ENCODE assay signal across 1 cellular context in the genomic region with DNA sequence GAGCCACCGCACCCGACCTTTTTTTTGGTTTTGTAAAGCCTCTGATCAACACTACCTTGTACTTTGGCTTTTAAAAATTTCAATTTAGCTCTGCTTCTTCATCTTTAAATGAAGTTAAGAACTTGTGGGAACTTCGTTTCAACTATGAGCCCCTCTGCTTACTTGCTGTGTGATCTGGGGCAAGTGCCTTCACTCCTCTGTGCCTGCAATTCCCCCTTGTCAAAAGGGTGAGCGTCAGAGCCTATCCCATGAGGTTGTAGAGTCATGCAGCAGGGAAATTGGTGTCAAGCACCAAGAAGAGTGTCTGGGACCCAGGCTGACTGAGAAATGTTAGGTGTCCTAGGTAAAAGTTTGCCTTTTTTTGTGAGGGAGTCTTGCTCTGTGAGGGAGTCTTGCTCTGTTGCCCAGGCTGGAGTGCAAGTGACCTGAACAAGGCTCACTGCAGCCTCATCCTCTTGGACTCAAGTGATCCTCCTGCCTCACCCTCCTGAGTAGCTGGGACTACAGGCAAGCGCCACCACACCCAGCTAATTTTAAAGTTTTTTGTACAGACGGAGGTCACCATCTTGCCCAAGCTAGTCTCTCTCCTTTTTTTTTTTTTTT.
TF ChIP-seq lines count a peak whose summit lies in the region.

No MANE protein-coding gene starts in this region.

TF ChIP-seq in HCT116, 20 proteins besides CTCF, POLR2A, EP300 and RAD21:
- no peak for TF ChIP-seq ZFX (IDR thresholded peaks at IDR 0.05)
- TF ChIP-seq EGR1 (IDR thresholded peaks at IDR 0.05; ENCODE audit: low read depth), result no peak
- TF ChIP-seq SIN3A (IDR thresholded peaks at IDR 0.05; ENCODE audit: low read depth), result no peak
- TF ChIP-seq JUND (IDR thresholded peaks at IDR 0.05), result no peak
- no peak for TF ChIP-seq TCF7L2 (IDR thresholded peaks at IDR 0.05; ENCODE audit: borderline replicate concordance, extremely low read depth, insufficient read depth, insufficient read length)
- no peak for TF ChIP-seq CEBPB (IDR thresholded peaks at IDR 0.05; ENCODE audit: low read depth)
- TF ChIP-seq, protein P1, sequence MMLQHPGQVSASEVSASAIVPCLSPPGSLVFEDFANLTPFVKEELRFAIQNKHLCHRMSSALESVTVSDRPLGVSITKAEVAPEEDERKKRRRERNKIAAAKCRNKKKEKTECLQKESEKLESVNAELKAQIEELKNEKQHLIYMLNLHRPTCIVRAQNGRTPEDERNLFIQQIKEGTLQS (IDR thresholded peaks at IDR 0.05), result no peak
- no peak for TF ChIP-seq EZH2phosphoT487 (IDR thresholded peaks at IDR 0.05; ENCODE audit: borderline replicate concordance)
- no peak for TF ChIP-seq CBX3 (IDR thresholded peaks at IDR 0.05; ENCODE audit: low read depth)
- TF ChIP-seq ELF1 (IDR thresholded peaks at IDR 0.05; ENCODE audit: borderline replicate concordance, low read depth), result no peak
- TF ChIP-seq POLR2AphosphoS5 (IDR thresholded peaks at IDR 0.05; ENCODE audit: low read depth, low read length), result no peak
- TF ChIP-seq FOSL1 (IDR thresholded peaks at IDR 0.05; ENCODE audit: low read depth), result no peak
- TF ChIP-seq, protein P2, sequence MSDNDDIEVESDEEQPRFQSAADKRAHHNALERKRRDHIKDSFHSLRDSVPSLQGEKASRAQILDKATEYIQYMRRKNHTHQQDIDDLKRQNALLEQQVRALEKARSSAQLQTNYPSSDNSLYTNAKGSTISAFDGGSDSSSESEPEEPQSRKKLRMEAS (IDR thresholded peaks at IDR 0.05), result no peak
- no peak for TF ChIP-seq SRF (IDR thresholded peaks at IDR 0.05; ENCODE audit: low read depth)
